Comparison of ENCODE assay signal across 8 cellular contexts in genomic region chr22:18730410-18730809, GRCh38.
DNase-seq lines count a peak whose midpoint lies in the region; ATAC-seq and TF ChIP-seq lines count a peak whose summit lies in the region.
"Not testable (repeated sequence)": the region's sequence is repeated elsewhere in the genome, so short reads cannot be mapped to it uniquely, and the experiment has no call there.

No MANE protein-coding gene starts in this region.

- not testable (repeated sequence) for H3K27me3 ChIP-seq in AG04450 (ENCODE audit: control insufficient read depth, insufficient read depth, low read length)

- POLR2A ChIA-PET in AG04450 (lab: Yijun Ruan, JAX): not testable (repeated sequence)

- not testable (repeated sequence) for H3K4me3 ChIP-seq in AG04450 (ENCODE audit: low read depth, low read length); mucosa of descending colon

- H3K27ac ChIP-seq in AG04450 (ENCODE audit: low read depth, low read length): not testable (repeated sequence)

- not testable (repeated sequence) for H3K9me3 Mint-ChIP-seq in activated naive CD4-positive, alpha-beta T cell treated with anti-CD3 and anti-CD28 coated beads, Interleukin-2, amount 50 U/mL, for 72 hours

- CTCF ChIA-PET in AG04450 (lab: Charles Lee): not testable (repeated sequence)

- not testable (repeated sequence) for H3K27ac Mint-ChIP-seq in activated naive CD4-positive, alpha-beta T cell treated with anti-CD3 and anti-CD28 coated beads, Interleukin-2, amount 50 U/mL, for 72 hours

- H3K4me1 ChIP-seq in mucosa of descending colon (ENCODE audit: low read depth): not testable (repeated sequence)

- not testable (repeated sequence) for H3K9me3 ChIP-seq in AG04450 (ENCODE audit: control insufficient read depth, insufficient read depth, low read length); mucosa of descending colon

- intact Hi-C loops in mucosa of descending colon (cut with DNase I, micrococcal nuclease): not testable (repeated sequence)

- H3K36me3 ChIP-seq in mucosa of descending colon (ENCODE audit: low read depth): not testable (repeated sequence)

- peak; percentile 83 for DNase-seq in AG04450 (ENCODE audit: low read depth, low spot score)
- peak; percentile 77 for DNase-seq in activated CD4-positive, alpha-beta T cell treated with anti-CD3 and anti-CD28 coated beads for 48 hours
- DNase-seq in activated naive CD4-positive, alpha-beta T cell treated with anti-CD3 and anti-CD28 coated beads, Interleukin-2, amount 50 U/mL, for 72 hours (ENCODE audit: low spot score in 2 of 2): peak; percentile 71 to 83
- peak; percentile 60 for DNase-seq in foreskin melanocyte
- DNase-seq in mucosa of descending colon: peak; percentile 27 to 68 (median 60)
- peak; percentile 74 for DNase-seq in stimulated activated CD4-positive, alpha-beta T cell treated with anti-CD3 and anti-CD28 coated beads, Interleukin-1b, Interleukin-23, amount 100 ng/mL, for 48 hours

- not testable (repeated sequence) for TF ChIP-seq CTCF in AG04450 (IDR thresholded peaks at IDR 0.05; ENCODE audit: low read depth, low read length); mucosa of descending colon (IDR thresholded peaks at IDR 0.05)

- H3K36me3 Mint-ChIP-seq in activated naive CD4-positive, alpha-beta T cell treated with anti-CD3 and anti-CD28 coated beads, Interleukin-2, amount 50 U/mL, for 72 hours: not testable (repeated sequence)

- ATAC-seq in GM21390 (IDR thresholded peaks at IDR 0.05; ENCODE audit: unreplicated experiment) (peak; percentile 63), HG03565 (IDR thresholded peaks at IDR 0.05; ENCODE audit: unreplicated experiment) (peak; percentile 83)
- ATAC-seq in activated naive CD4-positive, alpha-beta T cell treated with anti-CD3 and anti-CD28 coated beads, Interleukin-2, amount 50 U/mL, for 72 hours: peak; percentile 89 to 96
- not testable (repeated sequence) for ATAC-seq in mucosa of descending colon
